Comparison of ENCODE assay signal across 18 cellular contexts in the genomic region with DNA sequence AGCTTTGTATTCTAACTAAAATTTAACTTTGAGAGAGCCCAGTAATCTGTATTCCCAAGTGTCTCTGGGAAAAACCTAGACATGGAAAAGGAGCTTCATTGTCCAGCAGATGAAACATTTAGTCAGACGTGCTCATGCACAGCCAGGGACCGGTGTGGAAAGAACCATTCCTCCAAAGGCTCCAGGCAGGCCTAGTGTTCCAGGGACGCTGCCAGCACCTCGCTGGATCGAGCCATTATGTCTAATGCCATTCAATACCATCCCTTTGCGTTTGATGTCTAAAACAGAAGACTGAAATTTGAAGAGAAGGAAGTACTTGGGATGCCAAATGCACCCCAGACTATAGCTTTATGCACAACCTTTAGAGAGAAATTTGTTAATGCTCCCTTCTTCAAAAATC. TPM values are rescaled to one million over a fixed set of nuclear protein-coding genes. Genes with fewer than 3 reads are reported as not detected.
"Had no signal": no experiment of that assay in that cellular context is flagged by ENCODE, and none has a peak within 500 bp of the region (broad histone marks: within the 10 kb centered on the region; RNA-seq: fewer than 3 reads in every experiment).

No MANE protein-coding gene starts in this region.

- H3K9me3 Mint-ChIP-seq: activated naive CD8-positive, alpha-beta T cell treated with anti-CD3 and anti-CD28 coated beads, Interleukin-2, amount 10 ng/mL, durations not matched to agents 7 days and 5 days; activated T-helper 17 cell treated with anti-CD3 and anti-CD28 coated beads, Interleukin-2, amount 50 U/mL, for 72 hours; endodermal cell; stimulated activated naive B cell treated with anti-CD40 and anti-IgM and Interleukin-4, amounts not matched to agents 10 μg/mL and 1 μg/mL and 100 μg/mL, for 72 hours had no signal

- H3K27ac Mint-ChIP-seq: activated naive CD8-positive, alpha-beta T cell treated with anti-CD3 and anti-CD28 coated beads, Interleukin-2, amount 10 ng/mL, durations not matched to agents 7 days and 5 days; activated T-helper 17 cell treated with anti-CD3 and anti-CD28 coated beads, Interleukin-2, amount 50 U/mL, for 72 hours; endodermal cell; naive thymus-derived CD4-positive, alpha-beta T cell; stimulated activated naive B cell treated with anti-CD40 and anti-IgM and Interleukin-4, amounts not matched to agents 10 μg/mL and 1 μg/mL and 100 μg/mL, for 72 hours had no signal

- H3K36me3 ChIP-seq: cardiac muscle cell, heart left ventricle, neutrophil, pancreas, sigmoid colon, upper lobe of right lung had no signal

- H3K4me3 ChIP-seq: lung had no signal

- H3K9me3 ChIP-seq: heart left ventricle, neutrophil, pancreas, sigmoid colon, upper lobe of right lung had no signal

- H3K36me3 Mint-ChIP-seq: activated naive CD8-positive, alpha-beta T cell treated with anti-CD3 and anti-CD28 coated beads, Interleukin-2, amount 10 ng/mL, durations not matched to agents 7 days and 5 days had no signal

- DNase-seq: activated naive CD8-positive, alpha-beta T cell treated with anti-CD3 and anti-CD28 coated beads, Interleukin-2, amount 10 ng/mL, durations not matched to agents 7 days and 5 days; activated T-cell treated with anti-CD3 and anti-CD28 coated beads, Interleukin-2, amount 50 U/mL, for 1 hour; amygdala; cortex of kidney; endodermal cell; heart left ventricle; naive thymus-derived CD4-positive, alpha-beta T cell; pancreas; sigmoid colon; stimulated activated CD4-positive, alpha-beta T cell treated with anti-CD3 and anti-CD28 coated beads, Interleukin-15, amount 100 ng/mL, for 24 hours; stimulated activated naive B cell treated with anti-CD40 and anti-IgM and Interleukin-4, amounts not matched to agents 10 μg/mL and 1 μg/mL and 100 μg/mL, for 72 hours; T-helper 1 cell; upper lobe of right lung had no signal

- H3K27ac ChIP-seq: cardiac muscle cell, epithelial cell of prostate, neutrophil, pancreas had no signal

- ATAC-seq: activated T-helper 17 cell treated with anti-CD3 and anti-CD28 coated beads, Interleukin-2, amount 50 U/mL, for 72 hours; heart left ventricle; pancreas; stimulated activated naive B cell treated with anti-CD40 and anti-IgM and Interleukin-4, amounts not matched to agents 10 μg/mL and 1 μg/mL and 100 μg/mL, for 72 hours; upper lobe of right lung had no signal

RNA-seq across cellular contexts. Expression of a gene that starts 1.5 kb away (rescaled TPM):
- total RNA-seq: activated naive CD8-positive, alpha-beta T cell treated with anti-CD3 and anti-CD28 coated beads, Interleukin-2, amount 10 ng/mL, durations not matched to agents 7 days and 5 days; activated T-helper 17 cell treated with anti-CD3 and anti-CD28 coated beads, Interleukin-2, amount 50 U/mL, for 72 hours; naive thymus-derived CD4-positive, alpha-beta T cell had no signal
- polyA plus RNA-seq: naive thymus-derived CD4-positive, alpha-beta T cell had no signal
